ENCODE assay signal across 8 cellular contexts in genomic region chr1:109193653-109194590, GRCh38. TPM values are rescaled to one million over a fixed set of nuclear protein-coding genes. Genes with fewer than 3 reads are reported as not detected.
DNase-seq lines count a peak whose midpoint lies in the region; TF ChIP-seq lines count a peak whose summit lies in the region.

No MANE protein-coding gene starts in this region.

- DNase-seq in DMS53 (lab: John Stamatoyannopoulos, UW) (peak; percentile 82), HAP-1 (ENCODE audit: low spot score in 2 of 2) (peak; percentile 24 to 78), iPS-NIHi7 (ENCODE audit: extremely low spot score) (peak; percentile 81), coronary artery (ENCODE audit: low spot score) (no peak), 8988T (no peak)
- peak; percentile 55 for DNase-seq in activated T-helper 1 cell treated with anti-CD3 and anti-CD28 coated beads, Interleukin-12 subunit alpha, Interleukin-12 subunit beta, Interleukin-2, Interleukin-4 antibody, amounts not matched to agents 30 ng/mL and 10 ng/mL and 1 ng/mL, durations not matched to agents 14 hours and 24 hours and 36 hours (ENCODE audit: low spot score)
- DNase-seq in stimulated activated CD4-positive, alpha-beta T cell treated with anti-CD3 and anti-CD28 coated beads, Interleukin-4, amount 100 ng/mL, for 4 hours = peak; percentile 35 to 52

- no peaks in the 10 kb centered on the region for H3K27me3 Mint-ChIP-seq in activated T-helper 1 cell treated with anti-CD3 and anti-CD28 coated beads, Interleukin-12 subunit alpha, Interleukin-12 subunit beta, Interleukin-2, Interleukin-4 antibody, amounts not matched to agents 30 ng/mL and 10 ng/mL and 1 ng/mL, durations not matched to agents 14 hours and 24 hours and 36 hours (ENCODE audit: insufficient read depth)

- in situ Hi-C loops in HAP-1 (cut with MboI; ENCODE audit: low sequenced_read_pairs) = no loop called here

- no peak overlapping the region for H3K4me3 ChIP-seq in HAP-1
- no peak overlapping the region for H3K4me3 ChIP-seq in OCI-LY3 (ENCODE audit: low read length)
- H3K4me3 ChIP-seq in coronary artery = no peak overlapping the region

- H2AFZ ChIP-seq in OCI-LY3 (ENCODE audit: low read depth, low read length) = peak overlapping the region; percentile 52; the same call in 1 of the 2 replicates

- peak; percentile 65 for TF ChIP-seq CTCF in OCI-LY3 (IDR thresholded peaks at IDR 0.05; ENCODE audit: low read depth, low read length)
- no peak for TF ChIP-seq CTCF in coronary artery (IDR thresholded peaks at IDR 0.05)

- H3K36me3 Mint-ChIP-seq in activated T-helper 1 cell treated with anti-CD3 and anti-CD28 coated beads, Interleukin-12 subunit alpha, Interleukin-12 subunit beta, Interleukin-2, Interleukin-4 antibody, amounts not matched to agents 30 ng/mL and 10 ng/mL and 1 ng/mL, durations not matched to agents 14 hours and 24 hours and 36 hours (ENCODE audit: low read depth) = peaks cover 11% of the 10 kb centered on the region

- H3K27me3 ChIP-seq in HAP-1 (ENCODE audit: low read depth) (no peaks in the 10 kb centered on the region), OCI-LY3 (ENCODE audit: low read depth, low read length) (no peaks in the 10 kb centered on the region)

- no peak overlapping the region for H3K4me3 Mint-ChIP-seq in activated T-helper 1 cell treated with anti-CD3 and anti-CD28 coated beads, Interleukin-12 subunit alpha, Interleukin-12 subunit beta, Interleukin-2, Interleukin-4 antibody, amounts not matched to agents 30 ng/mL and 10 ng/mL and 1 ng/mL, durations not matched to agents 14 hours and 24 hours and 36 hours

- no peaks in the 10 kb centered on the region for H3K9me3 Mint-ChIP-seq in activated T-helper 1 cell treated with anti-CD3 and anti-CD28 coated beads, Interleukin-12 subunit alpha, Interleukin-12 subunit beta, Interleukin-2, Interleukin-4 antibody, amounts not matched to agents 30 ng/mL and 10 ng/mL and 1 ng/mL, durations not matched to agents 14 hours and 24 hours and 36 hours

- no peak overlapping the region for H3K9ac ChIP-seq in OCI-LY3 (ENCODE audit: low read length)

- H3K9me3 ChIP-seq in HAP-1 (no peaks in the 10 kb centered on the region), OCI-LY3 (ENCODE audit: insufficient read depth, low read length) (no peaks in the 10 kb centered on the region)

- H3K27ac ChIP-seq in OCI-LY3 (ENCODE audit: low read length) (no peak overlapping the region), coronary artery (no peak overlapping the region)

- no peaks in the 10 kb centered on the region for H3K79me2 ChIP-seq in OCI-LY3 (ENCODE audit: low read length)

- intact Hi-C loops in activated T-helper 1 cell treated with anti-CD3 and anti-CD28 coated beads, Interleukin-12 subunit alpha, Interleukin-12 subunit beta, Interleukin-2, Interleukin-4 antibody, amounts not matched to agents 30 ng/mL and 10 ng/mL and 1 ng/mL, durations not matched to agents 14 hours and 24 hours and 36 hours (cut with micrococcal nuclease) = loop anchor here (1.0 to 2.0 kb wide), 3 partner anchors 31 to 104 kb away; partner anchors contain the start of gene TMEM167B

- peak overlapping the region; percentile 38 for H3K4me2 ChIP-seq in OCI-LY3 (ENCODE audit: low read length)

- H3K27ac Mint-ChIP-seq in activated T-helper 1 cell treated with anti-CD3 and anti-CD28 coated beads, Interleukin-12 subunit alpha, Interleukin-12 subunit beta, Interleukin-2, Interleukin-4 antibody, amounts not matched to agents 30 ng/mL and 10 ng/mL and 1 ng/mL, durations not matched to agents 14 hours and 24 hours and 36 hours = no peak overlapping the region

- H3K4me1 ChIP-seq in HAP-1 (peaks cover 3% of the 10 kb centered on the region; the same call in 1 of the 2 replicates), OCI-LY3 (ENCODE audit: low read length) (peaks cover 8% of the 10 kb centered on the region)

- H3K36me3 ChIP-seq in HAP-1 (replicated peaks) (no peaks in the 10 kb centered on the region), OCI-LY3 (replicated peaks; ENCODE audit: low read depth, low read length) (no peaks in the 10 kb centered on the region)

- peaks cover 21% of the 10 kb centered on the region for H3K4me1 Mint-ChIP-seq in activated T-helper 1 cell treated with anti-CD3 and anti-CD28 coated beads, Interleukin-12 subunit alpha, Interleukin-12 subunit beta, Interleukin-2, Interleukin-4 antibody, amounts not matched to agents 30 ng/mL and 10 ng/mL and 1 ng/mL, durations not matched to agents 14 hours and 24 hours and 36 hours (ENCODE audit: low read depth)

- no peaks in the 10 kb centered on the region for H4K20me1 ChIP-seq in OCI-LY3 (ENCODE audit: insufficient read depth, low read length)

RNA-seq across cellular contexts. Expression of gene SARS1, which starts 19.8 kb away (rescaled TPM):
- total RNA-seq in activated T-helper 1 cell treated with anti-CD3 and anti-CD28 coated beads, Interleukin-12 subunit alpha, Interleukin-12 subunit beta, Interleukin-2, Interleukin-4 antibody, amounts not matched to agents 30 ng/mL and 10 ng/mL and 1 ng/mL, durations not matched to agents 14 hours and 24 hours and 36 hours = 147 and 154 TPM in 2 replicates

RNA-seq across cellular contexts. Expression of gene CELSR2, which starts 55.4 kb away (rescaled TPM):
- 4.1 and 4.9 TPM in 2 replicates for total RNA-seq in activated T-helper 1 cell treated with anti-CD3 and anti-CD28 coated beads, Interleukin-12 subunit alpha, Interleukin-12 subunit beta, Interleukin-2, Interleukin-4 antibody, amounts not matched to agents 30 ng/mL and 10 ng/mL and 1 ng/mL, durations not matched to agents 14 hours and 24 hours and 36 hours

Comparison
In these comparisons a context has a peak if more than half of its experiments do, and no peak if none do; other contexts are left out.
1. DNase-seq: peak in DMS53 (single experiment), HAP-1 (2 of 2), activated T-helper 1 cell treated with anti-CD3 and anti-CD28 coated beads, Interleukin-12 subunit alpha, Interleukin-12 subunit beta, Interleukin-2, Interleukin-4 antibody, amounts not matched to agents 30 ng/mL and 10 ng/mL and 1 ng/mL, durations not matched to agents 14 hours and 24 hours and 36 hours (single experiment), iPS-NIHi7 (single experiment) and stimulated activated CD4-positive, alpha-beta T cell treated with anti-CD3 and anti-CD28 coated beads, Interleukin-4, amount 100 ng/mL, for 4 hours (2 of 2); none in coronary artery (single experiment) and 8988T (single experiment).